ENCODE assay signal across 2 cellular contexts in the genomic region with DNA sequence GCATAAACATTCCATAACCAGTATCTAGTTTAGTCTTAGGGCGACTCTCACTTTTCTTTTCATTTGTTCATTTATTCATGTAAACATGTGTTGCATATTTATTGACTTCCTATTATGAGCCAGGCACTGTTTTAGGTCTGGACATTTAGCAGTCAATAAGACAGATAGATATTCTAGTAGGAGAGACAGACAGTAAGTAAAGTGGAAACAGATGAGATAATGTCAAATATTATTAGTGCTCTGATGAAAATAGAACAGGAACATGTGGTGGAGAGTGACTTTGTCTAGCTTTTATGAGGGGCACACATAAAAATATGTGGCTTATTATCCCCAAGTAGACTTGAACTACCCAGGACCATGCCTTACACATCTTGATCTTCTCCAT.
TF ChIP-seq lines count a peak whose summit lies in the region.

No MANE protein-coding gene starts in this region.

TF ChIP-seq in GM23338, 12 proteins besides CTCF, POLR2A, EP300 and RAD21 (continued from another document and continues in another):
- TF ChIP-seq REST (IDR thresholded peaks at IDR 0.05; ENCODE audit: unreplicated experiment) (no peak), POLR2AphosphoS5 (IDR thresholded peaks at IDR 0.05; ENCODE audit: low read depth) (no peak), EZH2 (IDR thresholded peaks at IDR 0.05; ENCODE audit: low read depth, unreplicated experiment) (no peak), EZH2phosphoT487 (IDR thresholded peaks at IDR 0.05; ENCODE audit: unreplicated experiment) (no peak), JUNB (IDR thresholded peaks at IDR 0.05; ENCODE audit: unreplicated experiment) (no peak), ZNF114 (CRISPR knock-in tag; IDR thresholded peaks at IDR 0.05) (no peak), ETS1 (IDR thresholded peaks at IDR 0.05) (no peak), ZNF331 (CRISPR knock-in tag; IDR thresholded peaks at IDR 0.05; ENCODE audit: low read depth) (no peak), STAT1 (IDR thresholded peaks at IDR 0.05; ENCODE audit: unreplicated experiment) (no peak)
- TF ChIP-seq, protein P1, sequence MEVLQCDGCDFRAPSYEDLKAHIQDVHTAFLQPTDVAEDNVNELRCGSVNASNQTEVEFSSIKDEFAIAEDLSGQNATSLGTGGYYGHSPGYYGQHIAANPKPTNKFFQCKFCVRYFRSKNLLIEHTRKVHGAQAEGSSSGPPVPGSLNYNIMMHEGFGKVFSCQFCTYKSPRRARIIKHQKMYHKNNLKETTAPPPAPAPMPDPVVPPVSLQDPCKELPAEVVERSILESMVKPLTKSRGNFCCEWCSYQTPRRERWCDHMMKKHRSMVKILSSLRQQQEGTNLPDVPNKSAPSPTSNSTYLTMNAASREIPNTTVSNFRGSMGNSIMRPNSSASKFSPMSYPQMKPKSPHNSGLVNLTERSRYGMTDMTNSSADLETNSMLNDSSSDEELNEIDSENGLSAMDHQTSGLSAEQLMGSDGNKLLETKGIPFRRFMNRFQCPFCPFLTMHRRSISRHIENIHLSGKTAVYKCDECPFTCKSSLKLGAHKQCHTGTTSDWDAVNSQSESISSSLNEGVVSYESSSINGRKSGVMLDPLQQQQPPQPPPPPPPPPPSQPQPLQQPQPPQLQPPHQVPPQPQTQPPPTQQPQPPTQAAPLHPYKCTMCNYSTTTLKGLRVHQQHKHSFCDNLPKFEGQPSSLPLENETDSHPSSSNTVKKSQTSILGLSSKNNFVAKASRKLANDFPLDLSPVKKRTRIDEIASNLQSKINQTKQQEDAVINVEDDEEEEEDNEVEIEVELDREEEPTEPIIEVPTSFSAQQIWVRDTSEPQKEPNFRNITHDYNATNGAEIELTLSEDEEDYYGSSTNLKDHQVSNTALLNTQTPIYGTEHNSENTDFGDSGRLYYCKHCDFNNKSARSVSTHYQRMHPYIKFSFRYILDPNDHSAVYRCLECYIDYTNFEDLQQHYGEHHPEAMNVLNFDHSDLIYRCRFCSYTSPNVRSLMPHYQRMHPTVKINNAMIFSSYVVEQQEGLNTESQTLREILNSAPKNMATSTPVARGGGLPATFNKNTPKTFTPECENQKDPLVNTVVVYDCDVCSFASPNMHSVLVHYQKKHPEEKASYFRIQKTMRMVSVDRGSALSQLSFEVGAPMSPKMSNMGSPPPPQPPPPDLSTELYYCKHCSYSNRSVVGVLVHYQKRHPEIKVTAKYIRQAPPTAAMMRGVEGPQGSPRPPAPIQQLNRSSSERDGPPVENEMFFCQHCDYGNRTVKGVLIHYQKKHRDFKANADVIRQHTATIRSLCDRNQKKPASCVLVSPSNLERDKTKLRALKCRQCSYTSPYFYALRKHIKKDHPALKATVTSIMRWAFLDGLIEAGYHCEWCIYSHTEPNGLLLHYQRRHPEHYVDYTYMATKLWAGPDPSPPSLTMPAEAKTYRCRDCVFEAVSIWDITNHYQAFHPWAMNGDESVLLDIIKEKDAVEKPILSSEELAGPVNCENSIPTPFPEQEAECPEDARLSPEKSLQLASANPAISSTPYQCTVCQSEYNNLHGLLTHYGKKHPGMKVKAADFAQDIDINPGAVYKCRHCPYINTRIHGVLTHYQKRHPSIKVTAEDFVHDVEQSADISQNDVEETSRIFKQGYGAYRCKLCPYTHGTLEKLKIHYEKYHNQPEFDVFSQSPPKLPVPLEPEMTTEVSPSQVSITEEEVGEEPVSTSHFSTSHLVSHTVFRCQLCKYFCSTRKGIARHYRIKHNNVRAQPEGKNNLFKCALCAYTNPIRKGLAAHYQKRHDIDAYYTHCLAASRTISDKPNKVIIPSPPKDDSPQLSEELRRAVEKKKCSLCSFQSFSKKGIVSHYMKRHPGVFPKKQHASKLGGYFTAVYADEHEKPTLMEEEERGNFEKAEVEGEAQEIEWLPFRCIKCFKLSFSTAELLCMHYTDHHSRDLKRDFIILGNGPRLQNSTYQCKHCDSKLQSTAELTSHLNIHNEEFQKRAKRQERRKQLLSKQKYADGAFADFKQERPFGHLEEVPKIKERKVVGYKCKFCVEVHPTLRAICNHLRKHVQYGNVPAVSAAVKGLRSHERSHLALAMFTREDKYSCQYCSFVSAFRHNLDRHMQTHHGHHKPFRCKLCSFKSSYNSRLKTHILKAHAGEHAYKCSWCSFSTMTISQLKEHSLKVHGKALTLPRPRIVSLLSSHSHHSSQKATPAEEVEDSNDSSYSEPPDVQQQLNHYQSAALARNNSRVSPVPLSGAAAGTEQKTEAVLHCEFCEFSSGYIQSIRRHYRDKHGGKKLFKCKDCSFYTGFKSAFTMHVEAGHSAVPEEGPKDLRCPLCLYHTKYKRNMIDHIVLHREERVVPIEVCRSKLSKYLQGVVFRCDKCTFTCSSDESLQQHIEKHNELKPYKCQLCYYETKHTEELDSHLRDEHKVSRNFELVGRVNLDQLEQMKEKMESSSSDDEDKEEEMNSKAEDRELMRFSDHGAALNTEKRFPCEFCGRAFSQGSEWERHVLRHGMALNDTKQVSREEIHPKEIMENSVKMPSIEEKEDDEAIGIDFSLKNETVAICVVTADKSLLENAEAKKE (CRISPR knock-in tag; IDR thresholded peaks at IDR 0.05) = no peak

TF ChIP-seq in SK-N-SH treated with all-trans-retinoic acid at 6 μM for 48 hours, 23 proteins besides CTCF, POLR2A, EP300 and RAD21 (continued from another document):
- TF ChIP-seq CREB5 (CRISPR knock-in tag; IDR thresholded peaks at IDR 0.05; ENCODE audit: low read depth) (no peak), ZNF8 (CRISPR knock-in tag; IDR thresholded peaks at IDR 0.05) (no peak), OSR1 (CRISPR knock-in tag; IDR thresholded peaks at IDR 0.05) (no peak), CSRNP3 (CRISPR knock-in tag; IDR thresholded peaks at IDR 0.05) (no peak), ZNF70 (CRISPR knock-in tag; IDR thresholded peaks at IDR 0.05) (no peak)
- TF ChIP-seq, protein P2, sequence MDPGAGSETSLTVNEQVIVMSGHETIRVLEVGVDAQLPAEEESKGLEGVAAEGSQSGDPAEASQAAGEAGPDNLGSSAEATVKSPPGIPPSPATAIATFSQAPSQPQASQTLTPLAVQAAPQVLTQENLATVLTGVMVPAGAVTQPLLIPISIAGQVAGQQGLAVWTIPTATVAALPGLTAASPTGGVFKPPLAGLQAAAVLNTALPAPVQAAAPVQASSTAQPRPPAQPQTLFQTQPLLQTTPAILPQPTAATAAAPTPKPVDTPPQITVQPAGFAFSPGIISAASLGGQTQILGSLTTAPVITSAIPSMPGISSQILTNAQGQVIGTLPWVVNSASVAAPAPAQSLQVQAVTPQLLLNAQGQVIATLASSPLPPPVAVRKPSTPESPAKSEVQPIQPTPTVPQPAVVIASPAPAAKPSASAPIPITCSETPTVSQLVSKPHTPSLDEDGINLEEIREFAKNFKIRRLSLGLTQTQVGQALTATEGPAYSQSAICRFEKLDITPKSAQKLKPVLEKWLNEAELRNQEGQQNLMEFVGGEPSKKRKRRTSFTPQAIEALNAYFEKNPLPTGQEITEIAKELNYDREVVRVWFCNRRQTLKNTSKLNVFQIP (CRISPR knock-in tag; IDR thresholded peaks at IDR 0.05; ENCODE audit: borderline replicate concordance, low read depth) = no peak
- TF ChIP-seq, protein P3, sequence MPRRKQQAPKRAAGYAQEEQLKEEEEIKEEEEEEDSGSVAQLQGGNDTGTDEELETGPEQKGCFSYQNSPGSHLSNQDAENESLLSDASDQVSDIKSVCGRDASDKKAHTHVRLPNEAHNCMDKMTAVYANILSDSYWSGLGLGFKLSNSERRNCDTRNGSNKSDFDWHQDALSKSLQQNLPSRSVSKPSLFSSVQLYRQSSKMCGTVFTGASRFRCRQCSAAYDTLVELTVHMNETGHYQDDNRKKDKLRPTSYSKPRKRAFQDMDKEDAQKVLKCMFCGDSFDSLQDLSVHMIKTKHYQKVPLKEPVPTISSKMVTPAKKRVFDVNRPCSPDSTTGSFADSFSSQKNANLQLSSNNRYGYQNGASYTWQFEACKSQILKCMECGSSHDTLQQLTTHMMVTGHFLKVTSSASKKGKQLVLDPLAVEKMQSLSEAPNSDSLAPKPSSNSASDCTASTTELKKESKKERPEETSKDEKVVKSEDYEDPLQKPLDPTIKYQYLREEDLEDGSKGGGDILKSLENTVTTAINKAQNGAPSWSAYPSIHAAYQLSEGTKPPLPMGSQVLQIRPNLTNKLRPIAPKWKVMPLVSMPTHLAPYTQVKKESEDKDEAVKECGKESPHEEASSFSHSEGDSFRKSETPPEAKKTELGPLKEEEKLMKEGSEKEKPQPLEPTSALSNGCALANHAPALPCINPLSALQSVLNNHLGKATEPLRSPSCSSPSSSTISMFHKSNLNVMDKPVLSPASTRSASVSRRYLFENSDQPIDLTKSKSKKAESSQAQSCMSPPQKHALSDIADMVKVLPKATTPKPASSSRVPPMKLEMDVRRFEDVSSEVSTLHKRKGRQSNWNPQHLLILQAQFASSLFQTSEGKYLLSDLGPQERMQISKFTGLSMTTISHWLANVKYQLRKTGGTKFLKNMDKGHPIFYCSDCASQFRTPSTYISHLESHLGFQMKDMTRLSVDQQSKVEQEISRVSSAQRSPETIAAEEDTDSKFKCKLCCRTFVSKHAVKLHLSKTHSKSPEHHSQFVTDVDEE (CRISPR knock-in tag; IDR thresholded peaks at IDR 0.05) = peak; percentile 80
